ENCODE assay signal across 33 cellular contexts in genomic region chr7:112603673-112604072, GRCh38.
"Had no signal": no experiment of that assay in that cellular context is flagged by ENCODE, and none has a peak within 500 bp of the region (broad histone marks: within the 10 kb centered on the region; RNA-seq: fewer than 3 reads in every experiment).

No MANE protein-coding gene starts in this region.

- H3K9me3 ChIP-seq: adrenal gland, ascending aorta, body of pancreas had no signal

- H3K27ac ChIP-seq: adrenal gland, ascending aorta, body of pancreas, brain microvascular endothelial cell, breast epithelium, cardiac muscle cell had no signal

- FAIRE-seq: astrocyte, bronchial epithelial cell had no signal

- H3K4me3 ChIP-seq: adrenal gland, ascending aorta, body of pancreas, breast epithelium, cardiac muscle cell had no signal

- H3K36me3 ChIP-seq: adrenal gland, ascending aorta, brain microvascular endothelial cell, breast epithelium, cardiac muscle cell had no signal

- H3K27me3 ChIP-seq: adrenal gland, ascending aorta, body of pancreas, brain microvascular endothelial cell, breast epithelium, cardiac muscle cell had no signal

- H3K4me1 ChIP-seq: adrenal gland, ascending aorta, body of pancreas, breast epithelium had no signal

- ATAC-seq: activated naive CD4-positive, alpha-beta T cell treated with anti-CD3 and anti-CD28 coated beads, Interleukin-2, amount 50 U/mL, for 72 hours; activated naive CD8-positive, alpha-beta T cell treated with anti-CD3 and anti-CD28 coated beads, Interleukin-2, amount 50 U/mL, for 24 hours; activated T-cell treated with anti-CD3 and anti-CD28 coated beads, Interleukin-2, amount 50 U/mL, for 4 hours; activated T-cell treated with anti-CD3 and anti-CD28 coated beads, Interleukin-2, amount 50 U/mL, for 72 hours; activated T-helper 17 cell treated with anti-CD3 and anti-CD28 coated beads, Interleukin-2, amount 50 U/mL, for 72 hours; body of pancreas had no signal

- DNase-seq: activated effector memory CD4-positive, alpha-beta T cell treated with anti-CD3 and anti-CD28 coated beads, Interleukin-2, amount 50 U/mL, for 16 hours; activated effector memory CD4-positive, alpha-beta T cell treated with Interleukin-2 at 50 U/mL for 16 hours; activated gamma-delta T cell; activated gamma-delta T cell treated with Interleukin-2 at 50 U/mL for 16 hours; activated naive CD4-positive, alpha-beta T cell; activated naive CD4-positive, alpha-beta T cell treated with anti-CD3 and anti-CD28 coated beads for 36 hours; activated naive CD4-positive, alpha-beta T cell treated with anti-CD3 and anti-CD28 coated beads, Interleukin-2, amount 10 ng/mL, durations not matched to agents 7 days and 5 days; activated naive CD4-positive, alpha-beta T cell treated with anti-CD3 and anti-CD28 coated beads, Interleukin-2, amount 50 U/mL, for 16 hours; activated naive CD4-positive, alpha-beta T cell treated with Interleukin-2 at 50 U/mL for 16 hours; activated naive CD8-positive, alpha-beta T cell treated with anti-CD3 and anti-CD28 coated beads for 36 hours; activated naive CD8-positive, alpha-beta T cell treated with anti-CD3 and anti-CD28 coated beads, Interleukin-2, amount 10 ng/mL, durations not matched to agents 7 days and 5 days; activated naive CD8-positive, alpha-beta T cell treated with anti-CD3 and anti-CD28 coated beads, Interleukin-2, amount 50 U/mL, for 24 hours; activated T-cell treated with anti-CD3 and anti-CD28 coated beads, Interleukin-2, amount 50 U/mL, for 24 hours; activated T-cell treated with anti-CD3 and anti-CD28 coated beads, Interleukin-2, amount 50 U/mL, for 4 hours; activated T-cell treated with anti-CD3 and anti-CD28 coated beads, Interleukin-2, amount 50 U/mL, for 48 hours; activated T-cell treated with anti-CD3 and anti-CD28 coated beads, Interleukin-2, amount 50 U/mL, for 72 hours; adrenal gland; amniotic stem cell; amygdala; anterior cingulate cortex; aorta; body of pancreas; brain microvascular endothelial cell; caudate nucleus; central memory CD4-positive, alpha-beta T cell; cerebellar nuclear complex had no signal
